ENCODE assay signal across 1 cellular context in the genomic region with DNA sequence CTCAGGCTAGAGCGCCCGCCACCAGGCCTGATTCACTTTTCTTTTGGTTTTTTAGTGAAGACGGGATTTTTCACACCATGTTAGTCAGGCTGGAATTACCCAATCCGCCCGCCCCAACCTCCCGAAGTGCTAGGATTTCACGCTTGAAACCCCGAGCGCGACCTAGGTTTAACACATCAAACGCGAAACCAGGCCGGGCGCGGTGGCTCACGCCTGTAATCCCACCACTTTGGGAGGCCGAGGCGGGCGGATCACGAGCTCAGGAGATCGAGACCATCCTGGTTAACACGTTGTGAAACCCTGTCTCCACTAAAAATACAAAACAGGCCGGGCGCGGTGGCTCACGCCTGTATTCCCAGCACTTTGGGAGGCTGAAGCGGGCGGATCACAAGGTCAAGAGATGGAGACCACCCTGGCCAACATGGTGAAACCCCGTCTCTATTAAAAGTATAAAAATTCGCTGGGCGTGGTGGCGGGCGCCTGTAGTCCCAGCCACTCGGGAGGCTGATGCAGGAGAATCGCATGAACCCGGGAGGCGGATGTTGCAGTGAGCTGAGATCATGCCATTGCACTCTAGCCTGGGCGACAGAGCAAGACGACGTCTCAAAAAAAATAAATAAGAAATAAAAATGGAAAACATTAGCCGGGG.
TF ChIP-seq lines count a peak whose summit lies in the region.

No MANE protein-coding gene starts in this region.

TF ChIP-seq in IMR-90, 13 proteins besides CTCF, POLR2A, EP300 and RAD21:
- TF ChIP-seq BHLHE40 (IDR thresholded peaks at IDR 0.05; ENCODE audit: low read depth, low read length) (peak; percentile 96), CEBPB (IDR thresholded peaks at IDR 0.05; ENCODE audit: low read depth, low read length) (peak; percentile 89), USF2 (IDR thresholded peaks at IDR 0.05; ENCODE audit: low read depth, low read length) (peak; percentile 14; the same call in 1 of the 2 replicates)
TF ChIP-seq in IMR-90: peak in this region for 3; not testable (repeated sequence) for 10.
